1 cellular context compared by ENCODE assay signal in the genomic region with DNA sequence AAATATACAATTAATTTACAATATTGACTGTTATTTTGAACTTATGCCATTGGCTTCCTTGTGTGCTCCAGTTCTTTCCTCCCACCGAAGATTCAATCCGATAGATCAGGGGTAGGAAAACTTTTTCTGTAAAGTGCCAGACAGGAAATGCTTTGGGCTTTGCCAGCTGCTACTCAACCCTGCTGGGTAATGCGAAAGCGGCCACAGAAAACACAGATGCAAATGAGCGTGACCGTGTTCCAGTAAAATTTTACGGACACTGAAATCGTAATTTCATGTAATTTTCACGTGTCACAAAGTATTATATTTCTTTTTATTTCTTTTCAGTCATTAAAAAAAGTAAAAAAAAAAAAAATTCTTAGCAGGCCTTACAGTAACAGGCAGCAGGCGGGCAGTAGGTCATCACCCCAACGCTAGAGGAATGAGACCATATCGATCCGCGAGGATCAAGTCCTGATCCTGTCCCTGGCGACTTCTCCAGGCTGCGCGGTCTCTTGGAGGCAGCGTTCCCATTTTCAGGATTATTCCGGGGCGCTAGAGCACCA.
TF ChIP-seq lines count a peak whose summit lies in the region.

No MANE protein-coding gene starts in this region.

TF ChIP-seq in GM12878, 131 proteins besides CTCF, POLR2A, EP300 and RAD21 (continued from another document and continues in another):
- TF ChIP-seq NBN (IDR thresholded peaks at IDR 0.05) (0 out of 2 replicates have a peak, but pooled peaks have one; percentile 12), CHD4 (IDR thresholded peaks at IDR 0.05) (no peak), TCF12 (IDR thresholded peaks at IDR 0.05; ENCODE audit: low read depth, low read length) (peak; percentile 65; the same call in 1 of the 2 replicates), SMAD1 (IDR thresholded peaks at IDR 0.05; ENCODE audit: low read depth, partially characterized antibody) (no peak), NFIC (IDR thresholded peaks at IDR 0.05; ENCODE audit: low read depth, low read length) (peak; percentile 63; the same call in 1 of the 2 replicates), PML (IDR thresholded peaks at IDR 0.05; ENCODE audit: low read length) (peak; percentile 26; the same call in 1 of the 2 replicates), IRF4 (IDR thresholded peaks at IDR 0.05; ENCODE audit: low read depth, low read length) (no peak), ZNF274 (IDR thresholded peaks at IDR 0.05; ENCODE audit: insufficient read depth, insufficient read length) (no peak), SMC3 (IDR thresholded peaks at IDR 0.05; ENCODE audit: borderline replicate concordance, low read length) (no peak), JUNB (IDR thresholded peaks at IDR 0.05) (no peak), CREM (IDR thresholded peaks at IDR 0.05; ENCODE audit: low read depth) (no peak), RBBP5 (conservative IDR thresholded peaks at IDR 0.05) (no peak), BMI1 (IDR thresholded peaks at IDR 0.05; ENCODE audit: borderline replicate concordance) (no peak), EZH2 (IDR thresholded peaks at IDR 0.05; ENCODE audit: borderline replicate concordance, control insufficient read depth, low read depth, low read length) (no peak), RB1 (IDR thresholded peaks at IDR 0.05; ENCODE audit: borderline replicate concordance) (no peak), GATAD2B (conservative IDR thresholded peaks at IDR 0.05; ENCODE audit: low read depth) (no peak), POU2F2 (IDR thresholded peaks at IDR 0.05; ENCODE audit: borderline replicate concordance, low read depth, low read length) (peak; percentile 57; the same call in 1 of the 3 replicates), TCF7 (IDR thresholded peaks at IDR 0.05; ENCODE audit: borderline replicate concordance) (no peak), ATF7 (IDR thresholded peaks at IDR 0.05; ENCODE audit: low read depth) (no peak), CBX5 (IDR thresholded peaks at IDR 0.05; ENCODE audit: low read depth) (no peak), CBFB (IDR thresholded peaks at IDR 0.05; ENCODE audit: low read depth) (no peak), WRNIP1 (IDR thresholded peaks at IDR 0.05; ENCODE audit: borderline replicate concordance, low read depth, low read length) (no peak), YBX1 (IDR thresholded peaks at IDR 0.05) (no peak), MYB (IDR thresholded peaks at IDR 0.05; ENCODE audit: borderline replicate concordance, low read depth, low read length) (no peak), SRF (IDR thresholded peaks at IDR 0.05; ENCODE audit: low read depth in 2 of 2, low read length in 2 of 2) (no peak), NFXL1 (IDR thresholded peaks at IDR 0.05; ENCODE audit: borderline replicate concordance) (no peak), ZBED1 (IDR thresholded peaks at IDR 0.05; ENCODE audit: borderline replicate concordance) (no peak), TARDBP (IDR thresholded peaks at IDR 0.05; ENCODE audit: borderline replicate concordance) (no peak), RAD51 (IDR thresholded peaks at IDR 0.05) (no peak), SMAD5 (IDR thresholded peaks at IDR 0.05; ENCODE audit: low read depth) (no peak), BHLHE40 (IDR thresholded peaks at IDR 0.05; ENCODE audit: borderline replicate concordance in 1 of 2, low read depth in 2 of 2, low read length in 1 of 2) (no peak; a peak in 1 of 4 replicates), IKZF2 (IDR thresholded peaks at IDR 0.05) (peak; percentile 69), CEBPB (IDR thresholded peaks at IDR 0.05; ENCODE audit: borderline replicate concordance in 1 of 2, low read depth in 2 of 2, low read length in 2 of 2) (no peak), NFYA (IDR thresholded peaks at IDR 0.05; ENCODE audit: borderline replicate concordance, low read depth, low read length) (no peak), ESRRA (IDR thresholded peaks at IDR 0.05; ENCODE audit: low read length) (no peak)
- TF ChIP-seq, protein P1, sequence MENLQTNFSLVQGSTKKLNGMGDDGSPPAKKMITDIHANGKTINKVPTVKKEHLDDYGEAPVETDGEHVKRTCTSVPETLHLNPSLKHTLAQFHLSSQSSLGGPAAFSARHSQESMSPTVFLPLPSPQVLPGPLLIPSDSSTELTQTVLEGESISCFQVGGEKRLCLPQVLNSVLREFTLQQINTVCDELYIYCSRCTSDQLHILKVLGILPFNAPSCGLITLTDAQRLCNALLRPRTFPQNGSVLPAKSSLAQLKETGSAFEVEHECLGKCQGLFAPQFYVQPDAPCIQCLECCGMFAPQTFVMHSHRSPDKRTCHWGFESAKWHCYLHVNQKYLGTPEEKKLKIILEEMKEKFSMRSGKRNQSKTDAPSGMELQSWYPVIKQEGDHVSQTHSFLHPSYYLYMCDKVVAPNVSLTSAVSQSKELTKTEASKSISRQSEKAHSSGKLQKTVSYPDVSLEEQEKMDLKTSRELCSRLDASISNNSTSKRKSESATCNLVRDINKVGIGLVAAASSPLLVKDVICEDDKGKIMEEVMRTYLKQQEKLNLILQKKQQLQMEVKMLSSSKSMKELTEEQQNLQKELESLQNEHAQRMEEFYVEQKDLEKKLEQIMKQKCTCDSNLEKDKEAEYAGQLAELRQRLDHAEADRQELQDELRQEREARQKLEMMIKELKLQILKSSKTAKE (IDR thresholded peaks at IDR 0.05; ENCODE audit: low read depth, poor library complexity, severe bottlenecking) = peak; percentile 86
- TF ChIP-seq, protein P2, sequence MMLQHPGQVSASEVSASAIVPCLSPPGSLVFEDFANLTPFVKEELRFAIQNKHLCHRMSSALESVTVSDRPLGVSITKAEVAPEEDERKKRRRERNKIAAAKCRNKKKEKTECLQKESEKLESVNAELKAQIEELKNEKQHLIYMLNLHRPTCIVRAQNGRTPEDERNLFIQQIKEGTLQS (IDR thresholded peaks at IDR 0.05; ENCODE audit: borderline replicate concordance, extremely low read depth, low read depth, low read length) = no peak
- TF ChIP-seq, protein P3, sequence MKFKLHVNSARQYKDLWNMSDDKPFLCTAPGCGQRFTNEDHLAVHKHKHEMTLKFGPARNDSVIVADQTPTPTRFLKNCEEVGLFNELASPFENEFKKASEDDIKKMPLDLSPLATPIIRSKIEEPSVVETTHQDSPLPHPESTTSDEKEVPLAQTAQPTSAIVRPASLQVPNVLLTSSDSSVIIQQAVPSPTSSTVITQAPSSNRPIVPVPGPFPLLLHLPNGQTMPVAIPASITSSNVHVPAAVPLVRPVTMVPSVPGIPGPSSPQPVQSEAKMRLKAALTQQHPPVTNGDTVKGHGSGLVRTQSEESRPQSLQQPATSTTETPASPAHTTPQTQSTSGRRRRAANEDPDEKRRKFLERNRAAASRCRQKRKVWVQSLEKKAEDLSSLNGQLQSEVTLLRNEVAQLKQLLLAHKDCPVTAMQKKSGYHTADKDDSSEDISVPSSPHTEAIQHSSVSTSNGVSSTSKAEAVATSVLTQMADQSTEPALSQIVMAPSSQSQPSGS (IDR thresholded peaks at IDR 0.05; ENCODE audit: low read length) = no peak
- TF ChIP-seq, protein P4, sequence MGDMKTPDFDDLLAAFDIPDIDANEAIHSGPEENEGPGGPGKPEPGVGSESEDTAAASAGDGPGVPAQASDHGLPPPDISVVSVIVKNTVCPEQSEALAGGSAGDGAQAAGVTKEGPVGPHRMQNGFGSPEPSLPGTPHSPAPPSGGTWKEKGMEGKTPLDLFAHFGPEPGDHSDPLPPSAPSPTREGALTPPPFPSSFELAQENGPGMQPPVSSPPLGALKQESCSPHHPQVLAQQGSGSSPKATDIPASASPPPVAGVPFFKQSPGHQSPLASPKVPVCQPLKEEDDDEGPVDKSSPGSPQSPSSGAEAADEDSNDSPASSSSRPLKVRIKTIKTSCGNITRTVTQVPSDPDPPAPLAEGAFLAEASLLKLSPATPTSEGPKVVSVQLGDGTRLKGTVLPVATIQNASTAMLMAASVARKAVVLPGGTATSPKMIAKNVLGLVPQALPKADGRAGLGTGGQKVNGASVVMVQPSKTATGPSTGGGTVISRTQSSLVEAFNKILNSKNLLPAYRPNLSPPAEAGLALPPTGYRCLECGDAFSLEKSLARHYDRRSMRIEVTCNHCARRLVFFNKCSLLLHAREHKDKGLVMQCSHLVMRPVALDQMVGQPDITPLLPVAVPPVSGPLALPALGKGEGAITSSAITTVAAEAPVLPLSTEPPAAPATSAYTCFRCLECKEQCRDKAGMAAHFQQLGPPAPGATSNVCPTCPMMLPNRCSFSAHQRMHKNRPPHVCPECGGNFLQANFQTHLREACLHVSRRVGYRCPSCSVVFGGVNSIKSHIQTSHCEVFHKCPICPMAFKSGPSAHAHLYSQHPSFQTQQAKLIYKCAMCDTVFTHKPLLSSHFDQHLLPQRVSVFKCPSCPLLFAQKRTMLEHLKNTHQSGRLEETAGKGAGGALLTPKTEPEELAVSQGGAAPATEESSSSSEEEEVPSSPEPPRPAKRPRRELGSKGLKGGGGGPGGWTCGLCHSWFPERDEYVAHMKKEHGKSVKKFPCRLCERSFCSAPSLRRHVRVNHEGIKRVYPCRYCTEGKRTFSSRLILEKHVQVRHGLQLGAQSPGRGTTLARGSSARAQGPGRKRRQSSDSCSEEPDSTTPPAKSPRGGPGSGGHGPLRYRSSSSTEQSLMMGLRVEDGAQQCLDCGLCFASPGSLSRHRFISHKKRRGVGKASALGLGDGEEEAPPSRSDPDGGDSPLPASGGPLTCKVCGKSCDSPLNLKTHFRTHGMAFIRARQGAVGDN (IDR thresholded peaks at IDR 0.05) = no peak
- TF ChIP-seq, protein P5, sequence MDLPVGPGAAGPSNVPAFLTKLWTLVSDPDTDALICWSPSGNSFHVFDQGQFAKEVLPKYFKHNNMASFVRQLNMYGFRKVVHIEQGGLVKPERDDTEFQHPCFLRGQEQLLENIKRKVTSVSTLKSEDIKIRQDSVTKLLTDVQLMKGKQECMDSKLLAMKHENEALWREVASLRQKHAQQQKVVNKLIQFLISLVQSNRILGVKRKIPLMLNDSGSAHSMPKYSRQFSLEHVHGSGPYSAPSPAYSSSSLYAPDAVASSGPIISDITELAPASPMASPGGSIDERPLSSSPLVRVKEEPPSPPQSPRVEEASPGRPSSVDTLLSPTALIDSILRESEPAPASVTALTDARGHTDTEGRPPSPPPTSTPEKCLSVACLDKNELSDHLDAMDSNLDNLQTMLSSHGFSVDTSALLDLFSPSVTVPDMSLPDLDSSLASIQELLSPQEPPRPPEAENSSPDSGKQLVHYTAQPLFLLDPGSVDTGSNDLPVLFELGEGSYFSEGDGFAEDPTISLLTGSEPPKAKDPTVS (IDR thresholded peaks at IDR 0.05; ENCODE audit: low read depth, low read length) = no peak
- TF ChIP-seq, protein P6, sequence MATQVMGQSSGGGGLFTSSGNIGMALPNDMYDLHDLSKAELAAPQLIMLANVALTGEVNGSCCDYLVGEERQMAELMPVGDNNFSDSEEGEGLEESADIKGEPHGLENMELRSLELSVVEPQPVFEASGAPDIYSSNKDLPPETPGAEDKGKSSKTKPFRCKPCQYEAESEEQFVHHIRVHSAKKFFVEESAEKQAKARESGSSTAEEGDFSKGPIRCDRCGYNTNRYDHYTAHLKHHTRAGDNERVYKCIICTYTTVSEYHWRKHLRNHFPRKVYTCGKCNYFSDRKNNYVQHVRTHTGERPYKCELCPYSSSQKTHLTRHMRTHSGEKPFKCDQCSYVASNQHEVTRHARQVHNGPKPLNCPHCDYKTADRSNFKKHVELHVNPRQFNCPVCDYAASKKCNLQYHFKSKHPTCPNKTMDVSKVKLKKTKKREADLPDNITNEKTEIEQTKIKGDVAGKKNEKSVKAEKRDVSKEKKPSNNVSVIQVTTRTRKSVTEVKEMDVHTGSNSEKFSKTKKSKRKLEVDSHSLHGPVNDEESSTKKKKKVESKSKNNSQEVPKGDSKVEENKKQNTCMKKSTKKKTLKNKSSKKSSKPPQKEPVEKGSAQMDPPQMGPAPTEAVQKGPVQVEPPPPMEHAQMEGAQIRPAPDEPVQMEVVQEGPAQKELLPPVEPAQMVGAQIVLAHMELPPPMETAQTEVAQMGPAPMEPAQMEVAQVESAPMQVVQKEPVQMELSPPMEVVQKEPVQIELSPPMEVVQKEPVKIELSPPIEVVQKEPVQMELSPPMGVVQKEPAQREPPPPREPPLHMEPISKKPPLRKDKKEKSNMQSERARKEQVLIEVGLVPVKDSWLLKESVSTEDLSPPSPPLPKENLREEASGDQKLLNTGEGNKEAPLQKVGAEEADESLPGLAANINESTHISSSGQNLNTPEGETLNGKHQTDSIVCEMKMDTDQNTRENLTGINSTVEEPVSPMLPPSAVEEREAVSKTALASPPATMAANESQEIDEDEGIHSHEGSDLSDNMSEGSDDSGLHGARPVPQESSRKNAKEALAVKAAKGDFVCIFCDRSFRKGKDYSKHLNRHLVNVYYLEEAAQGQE (IDR thresholded peaks at IDR 0.05; ENCODE audit: low read depth, low read length) = no peak
- TF ChIP-seq, protein P7, sequence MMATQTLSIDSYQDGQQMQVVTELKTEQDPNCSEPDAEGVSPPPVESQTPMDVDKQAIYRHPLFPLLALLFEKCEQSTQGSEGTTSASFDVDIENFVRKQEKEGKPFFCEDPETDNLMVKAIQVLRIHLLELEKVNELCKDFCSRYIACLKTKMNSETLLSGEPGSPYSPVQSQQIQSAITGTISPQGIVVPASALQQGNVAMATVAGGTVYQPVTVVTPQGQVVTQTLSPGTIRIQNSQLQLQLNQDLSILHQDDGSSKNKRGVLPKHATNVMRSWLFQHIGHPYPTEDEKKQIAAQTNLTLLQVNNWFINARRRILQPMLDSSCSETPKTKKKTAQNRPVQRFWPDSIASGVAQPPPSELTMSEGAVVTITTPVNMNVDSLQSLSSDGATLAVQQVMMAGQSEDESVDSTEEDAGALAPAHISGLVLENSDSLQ (IDR thresholded peaks at IDR 0.05) = peak; percentile 77
- TF ChIP-seq, protein P8, sequence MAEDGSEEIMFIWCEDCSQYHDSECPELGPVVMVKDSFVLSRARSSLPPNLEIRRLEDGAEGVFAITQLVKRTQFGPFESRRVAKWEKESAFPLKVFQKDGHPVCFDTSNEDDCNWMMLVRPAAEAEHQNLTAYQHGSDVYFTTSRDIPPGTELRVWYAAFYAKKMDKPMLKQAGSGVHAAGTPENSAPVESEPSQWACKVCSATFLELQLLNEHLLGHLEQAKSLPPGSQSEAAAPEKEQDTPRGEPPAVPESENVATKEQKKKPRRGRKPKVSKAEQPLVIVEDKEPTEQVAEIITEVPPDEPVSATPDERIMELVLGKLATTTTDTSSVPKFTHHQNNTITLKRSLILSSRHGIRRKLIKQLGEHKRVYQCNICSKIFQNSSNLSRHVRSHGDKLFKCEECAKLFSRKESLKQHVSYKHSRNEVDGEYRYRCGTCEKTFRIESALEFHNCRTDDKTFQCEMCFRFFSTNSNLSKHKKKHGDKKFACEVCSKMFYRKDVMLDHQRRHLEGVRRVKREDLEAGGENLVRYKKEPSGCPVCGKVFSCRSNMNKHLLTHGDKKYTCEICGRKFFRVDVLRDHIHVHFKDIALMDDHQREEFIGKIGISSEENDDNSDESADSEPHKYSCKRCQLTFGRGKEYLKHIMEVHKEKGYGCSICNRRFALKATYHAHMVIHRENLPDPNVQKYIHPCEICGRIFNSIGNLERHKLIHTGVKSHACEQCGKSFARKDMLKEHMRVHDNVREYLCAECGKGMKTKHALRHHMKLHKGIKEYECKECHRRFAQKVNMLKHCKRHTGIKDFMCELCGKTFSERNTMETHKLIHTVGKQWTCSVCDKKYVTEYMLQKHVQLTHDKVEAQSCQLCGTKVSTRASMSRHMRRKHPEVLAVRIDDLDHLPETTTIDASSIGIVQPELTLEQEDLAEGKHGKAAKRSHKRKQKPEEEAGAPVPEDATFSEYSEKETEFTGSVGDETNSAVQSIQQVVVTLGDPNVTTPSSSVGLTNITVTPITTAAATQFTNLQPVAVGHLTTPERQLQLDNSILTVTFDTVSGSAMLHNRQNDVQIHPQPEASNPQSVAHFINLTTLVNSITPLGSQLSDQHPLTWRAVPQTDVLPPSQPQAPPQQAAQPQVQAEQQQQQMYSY (CRISPR knock-in tag; IDR thresholded peaks at IDR 0.05) = no peak
